8 cellular contexts compared by ENCODE assay signal in genomic region chr17:7842380-7842949, GRCh38.
A peak's percentile ranks its signal among the peaks of the same experiment; 100 is the strongest.
DNase-seq lines count a peak whose midpoint lies in the region; ATAC-seq lines count a peak whose summit lies in the region.

No MANE protein-coding gene starts in this region.

- peaks cover 3% of the 10 kb centered on the region for H3K36me3 ChIP-seq in iPS-15b (ENCODE audit: control insufficient read depth, insufficient read depth, low read length)

- H3K27me3 ChIP-seq in iPS-15b (ENCODE audit: control insufficient read depth, insufficient read depth, low read length), result peaks cover 40% of the 10 kb centered on the region

- H3K9ac ChIP-seq in iPS-15b (ENCODE audit: low read depth, low read length), result no peak overlapping the region

- ATAC-seq in HG03460 (IDR thresholded peaks at IDR 0.05; ENCODE audit: unreplicated experiment) (peak; percentile 28), HG03457 (IDR thresholded peaks at IDR 0.05; ENCODE audit: unreplicated experiment) (no peak)

- peak overlapping the region; percentile 85 to 100 (median 98) for H3K27ac ChIP-seq in skin epidermis

- H3K4me1 ChIP-seq in iPS-15b (ENCODE audit: control insufficient read depth, insufficient read depth, low read length), result peaks cover 9% of the 10 kb centered on the region

- DNase-seq in NCI-H345 (lab: John Stamatoyannopoulos, UW) (peak; percentile 56), NCI-H345 treated with DMSO at 0.1 percent for 48 hours (lab: John Stamatoyannopoulos, UW; ENCODE audit: unreplicated experiment) (no peak), T-helper 22 cell (ENCODE audit: low read depth) (peak; percentile 98), astrocyte of the hippocampus (ENCODE audit: low read depth, low spot score) (peak; percentile 95)

- H3K9me3 ChIP-seq in iPS-15b (ENCODE audit: control insufficient read depth, insufficient read depth, low read length), result no peaks in the 10 kb centered on the region

- H3K4me3 ChIP-seq in iPS-15b (ENCODE audit: low read depth, low read length) (peak overlapping the region; percentile 52), skin epidermis (peak overlapping the region; percentile 54 to 79 (median 71))
